8 cellular contexts compared by ENCODE assay signal in genomic region chr19:45613926-45614725, GRCh38.
DNase-seq lines count a peak whose midpoint lies in the region; FAIRE-seq and TF ChIP-seq lines count a peak whose summit lies in the region.

No MANE protein-coding gene starts in this region.

- H3K9ac ChIP-seq in mucosa of stomach (ENCODE audit: low read length): peak overlapping the region; percentile 30

- DNase-seq in AG08396 (ENCODE audit: low spot score): peak; percentile 90
- DNase-seq in GM19239 (ENCODE audit: insufficient read length, low spot score): peak; percentile 44
- peak; percentile 89 for DNase-seq in NOMO-1 treated with DMSO at 0.1 percent for 48 hours (lab: John Stamatoyannopoulos, UW; ENCODE audit: unreplicated experiment)
- peak; percentile 89 for DNase-seq in brain microvascular endothelial cell
- DNase-seq in NCI-H146 (lab: John Stamatoyannopoulos, UW): no peak
- no peak for DNase-seq in NCI-H1105 (lab: John Stamatoyannopoulos, UW)
- DNase-seq in OCI-M2 (lab: John Stamatoyannopoulos, UW; ENCODE audit: unreplicated experiment): no peak

- peak overlapping the region; percentile 83 for H3K27ac ChIP-seq in brain microvascular endothelial cell

- peaks cover 18% of the 10 kb centered on the region for H3K4me1 ChIP-seq in mucosa of stomach (ENCODE audit: control insufficient read depth, insufficient read depth, low read length)

- TF ChIP-seq CTCF in brain microvascular endothelial cell (IDR thresholded peaks at IDR 0.05; ENCODE audit: low read depth, low read length, missing control alignments): no peak

- peaks cover 37% of the 10 kb centered on the region for H3K36me3 ChIP-seq in brain microvascular endothelial cell (replicated peaks)
- no peaks in the 10 kb centered on the region for H3K36me3 ChIP-seq in mucosa of stomach (ENCODE audit: control insufficient read depth, insufficient read depth, low read length)

- peak; percentile 64 for FAIRE-seq in GM19239 (lab: Jason Lieb, UNC)

- H3K27me3 ChIP-seq in brain microvascular endothelial cell (replicated peaks): no peaks in the 10 kb centered on the region
- no peaks in the 10 kb centered on the region for H3K27me3 ChIP-seq in mucosa of stomach (ENCODE audit: control insufficient read depth, insufficient read depth, low read length)

- no peak overlapping the region for H3K4me3 ChIP-seq in brain microvascular endothelial cell (ENCODE audit: low read depth, low read length)
- H3K4me3 ChIP-seq in mucosa of stomach (ENCODE audit: low read length): no peak overlapping the region

- no peaks in the 10 kb centered on the region for H3K9me3 ChIP-seq in mucosa of stomach (ENCODE audit: control insufficient read depth, low read length)

- in situ Hi-C loops in brain microvascular endothelial cell (cut with HindIII; ENCODE audit: low pct_ligation_motif_present, low sequenced_read_pairs): no loop called here

Comparison
In these comparisons a context has a peak if more than half of its experiments do, and no peak if none do; other contexts are left out.
1. DNase-seq: peak in AG08396 (single experiment), GM19239 (single experiment), NOMO-1 treated with DMSO at 0.1 percent for 48 hours (single experiment) and brain microvascular endothelial cell (single experiment); none in NCI-H146 (single experiment), NCI-H1105 (single experiment) and OCI-M2 (single experiment).